Comparison of ENCODE assay signal across 8 cellular contexts in the genomic region with DNA sequence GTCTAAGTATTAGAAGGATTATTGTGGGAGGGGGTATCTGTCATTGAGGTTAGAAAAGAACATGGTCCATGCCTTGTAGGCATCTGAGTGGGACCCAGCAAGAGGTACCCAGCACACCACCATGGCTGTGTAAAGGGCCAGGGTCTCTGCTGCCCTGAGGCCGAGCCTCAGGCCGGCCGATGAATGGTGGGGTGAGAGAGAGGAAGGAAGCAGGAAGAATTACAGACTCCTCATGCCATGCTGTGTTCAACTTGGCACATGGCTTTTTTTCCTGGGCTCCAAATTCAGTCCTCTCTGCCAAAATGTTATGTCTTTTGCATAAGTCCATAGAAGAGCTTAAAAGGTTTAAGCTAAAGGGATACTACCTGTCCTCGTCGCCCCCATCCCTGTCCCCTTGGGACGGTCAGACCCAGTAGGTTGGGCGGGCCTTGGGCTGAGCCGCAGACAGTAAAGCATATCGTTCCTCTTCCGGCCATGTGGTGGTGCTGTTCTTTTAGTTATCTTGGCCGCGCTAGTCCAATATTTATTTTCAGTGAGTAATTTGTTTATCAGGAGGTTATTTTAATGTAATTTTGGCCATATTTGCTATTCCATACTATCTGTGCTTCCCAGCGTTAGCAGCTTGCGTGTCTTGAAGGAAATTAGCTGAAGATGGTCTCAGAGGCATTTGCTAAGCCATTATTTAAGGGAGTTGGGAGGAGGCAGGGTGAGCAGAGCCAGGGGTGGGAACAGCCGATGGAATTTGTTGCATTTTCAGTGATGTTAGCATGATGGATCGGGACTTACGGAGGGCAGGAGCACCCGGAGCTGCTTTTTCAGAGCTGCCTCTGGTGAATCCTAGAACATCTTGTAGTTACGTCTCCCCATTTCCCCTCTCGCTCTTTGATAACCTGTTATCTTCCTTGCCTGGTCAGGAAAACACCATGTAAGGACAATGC.
A peak's percentile ranks its signal among the peaks of the same experiment; 100 is the strongest.
DNase-seq lines count a peak whose midpoint lies in the region; ATAC-seq, FAIRE-seq and TF ChIP-seq lines count a peak whose summit lies in the region.

No MANE protein-coding gene starts in this region.

- in situ Hi-C loops in K562 (cut with MboI), result no loop called here

- no peaks in the 10 kb centered on the region for H3K9me1 ChIP-seq in K562 (ENCODE audit: control insufficient read depth, insufficient read depth, low read length)

- TF ChIP-seq RAD21 in K562 (CRISPR knock-in tag; conservative IDR thresholded peaks at IDR 0.05 in 1 of 2, IDR thresholded peaks at IDR 0.05 in 1 of 2), result peak in 1 of 2 experiments; percentile 39; a peak in 2 of 4 replicates

- POLR2A ChIA-PET in K562 (lab: Yijun Ruan, JAX), result interaction anchor here (0.6 kb wide), 1 partner anchor 30 kb away, joined by 3 read pairs; no protein-coding TSS in a partner anchor

- H3K4me2 ChIP-seq in K562 (ENCODE audit: insufficient read depth, low read length), result no peak overlapping the region

- H2AFZ ChIP-seq in K562 (ENCODE audit: low read depth, low read length), result no peak overlapping the region

- H3K9me3 ChIP-seq in K562 (replicated peaks; ENCODE audit: control insufficient read depth, insufficient read depth, low read depth, low read length), result no peaks in the 10 kb centered on the region

- TF ChIP-seq POLR2A in K562 (conservative IDR thresholded peaks at IDR 0.05), result no peak

- no peaks in the 10 kb centered on the region for H3K79me2 ChIP-seq in K562 (ENCODE audit: control insufficient read depth, insufficient read depth, low read length)

- TF ChIP-seq CTCF in K562 (IDR thresholded peaks at IDR 0.05 in 2 of 3, conservative IDR thresholded peaks at IDR 0.05 in 1 of 3; ENCODE audit: insufficient read depth in 2 of 3, low read depth in 1 of 3, low read length in 3 of 3), result peak; percentile 7 to 31 (median 23); a peak in 1 of 6 replicates

- CTCF ChIA-PET in K562 (lab: Yijun Ruan, JAX; ENCODE audit: low intra/inter-chr PET ratio), result no interaction called here

- no peak for TF ChIP-seq EP300 in K562 (IDR thresholded peaks at IDR 0.05; ENCODE audit: low read length)

- no peak overlapping the region for H3K9ac ChIP-seq in K562 (ENCODE audit: insufficient read depth in 1 of 2, low read depth in 2 of 2, low read length in 2 of 2)

- FAIRE-seq in K562 (lab: Jason Lieb, UNC), result no peak

- no peaks in the 10 kb centered on the region for H3K4me1 ChIP-seq in K562 (replicated peaks in 1 of 2; ENCODE audit: control insufficient read depth in 2 of 2, insufficient read depth in 2 of 2, low read length in 2 of 2)

- 1% methylated on average over 19 of the region's 20 CpGs for WGBS in K562 (ENCODE audit: insufficient coverage, low coverage, missing lambda C conversion rate)

- no peaks in the 10 kb centered on the region for H4K20me1 ChIP-seq in K562 (replicated peaks; ENCODE audit: control insufficient read depth, insufficient read depth, low read length)

- H3K4me3 ChIP-seq in K562, result no peak overlapping the region

- no peak for ATAC-seq in K562

- no TSS peak for BruUV-seq in K562 (replicated peaks; lab: Mats Ljungman, UMichigan)

- no peaks in the 10 kb centered on the region for H3K36me3 ChIP-seq in K562 (ENCODE audit: control insufficient read depth, insufficient read depth, low read length)

- no peaks in the 10 kb centered on the region for H3K27me3 ChIP-seq in K562 (ENCODE audit: control insufficient read depth in 2 of 2, insufficient read depth in 2 of 2, low read length in 2 of 2)

- intact Hi-C loops in K562 (cut with micrococcal nuclease), result no loop called here

- H3K27ac ChIP-seq in K562 (ENCODE audit: extremely low read depth, low read depth, low read length), result no peak overlapping the region

- peak; percentile 70 for DNase-seq in activated effector memory CD4-positive, alpha-beta T cell treated with anti-CD3 and anti-CD28 coated beads, Interleukin-2, amount 50 U/mL, for 16 hours
- DNase-seq in activated effector memory CD4-positive, alpha-beta T cell treated with Interleukin-2 at 50 U/mL for 16 hours, result no peak
- DNase-seq in HK-2 (ENCODE audit: unreplicated experiment) (peak; percentile 3), SHP77 treated with DMSO at 0.1 percent for 48 hours (lab: John Stamatoyannopoulos, UW) (peak; percentile 10), K562 (ENCODE audit: extremely low read depth in 1 of 4, low spot score in 3 of 4) (peak in 2 of 4 experiments; percentile 5 to 14), kidney glomerular epithelial cell (lab: John Stamatoyannopoulos, UW) (peak; percentile 9), 8988T (no peak)
- peak; percentile 2 for DNase-seq in stimulated activated naive CD4-positive, alpha-beta T cell treated with Interleukin-2 at 50 U/mL for 16 hours (lab: John Stamatoyannopoulos, UW)

TF ChIP-seq in K562, 482 proteins besides CTCF, POLR2A, EP300 and RAD21 (continues in another document):
- TF ChIP-seq NUFIP1 (IDR thresholded peaks at IDR 0.05; ENCODE audit: partially characterized antibody), result no peak
- TF ChIP-seq XRCC3 (IDR thresholded peaks at IDR 0.05), result no peak
- TF ChIP-seq RBM14 (IDR thresholded peaks at IDR 0.05; ENCODE audit: borderline replicate concordance, insufficient read depth, low read depth, low read length), result no peak
- no peak for TF ChIP-seq RNF2 (IDR thresholded peaks at IDR 0.05)
- TF ChIP-seq ARNT (IDR thresholded peaks at IDR 0.05), result no peak
- no peak for TF ChIP-seq COPS2 (conservative IDR thresholded peaks at IDR 0.05)
- TF ChIP-seq CAMTA2 (CRISPR knock-in tag; conservative IDR thresholded peaks at IDR 0.05), result no peak
- no peak for TF ChIP-seq ZNF561 (CRISPR knock-in tag; conservative IDR thresholded peaks at IDR 0.05)
- no peak for TF ChIP-seq SMAD4 (CRISPR knock-in tag; conservative IDR thresholded peaks at IDR 0.05)
- TF ChIP-seq SMAD2 (IDR thresholded peaks at IDR 0.05; ENCODE audit: low read depth, low read length), result no peak
- TF ChIP-seq SAFB (IDR thresholded peaks at IDR 0.05; ENCODE audit: borderline replicate concordance, low read depth, low read length), result no peak
- no peak for TF ChIP-seq SMARCA5 (IDR thresholded peaks at IDR 0.05)
- no peak for TF ChIP-seq GTF2F1 (IDR thresholded peaks at IDR 0.05; ENCODE audit: low read depth, low read length)
- TF ChIP-seq TSC22D4 (tag; IDR thresholded peaks at IDR 0.05), result no peak
- TF ChIP-seq ATF1 (CRISPR knock-in tag; IDR thresholded peaks at IDR 0.05), result no peak
- no peak for TF ChIP-seq ATF1 (tag; IDR thresholded peaks at IDR 0.05)
- TF ChIP-seq HBP1 (CRISPR knock-in tag; IDR thresholded peaks at IDR 0.05), result no peak

Comparison
In these comparisons a context has a peak if more than half of its experiments do, and no peak if none do; other contexts are left out.
1. DNase-seq: peak in activated effector memory CD4-positive, alpha-beta T cell treated with anti-CD3 and anti-CD28 coated beads, Interleukin-2, amount 50 U/mL, for 16 hours (single experiment), HK-2 (single experiment), SHP77 treated with DMSO at 0.1 percent for 48 hours (single experiment), kidney glomerular epithelial cell (single experiment) and stimulated activated naive CD4-positive, alpha-beta T cell treated with Interleukin-2 at 50 U/mL for 16 hours (single experiment); none in activated effector memory CD4-positive, alpha-beta T cell treated with Interleukin-2 at 50 U/mL for 16 hours (single experiment) and 8988T (single experiment).